ENCODE assay signal across 23 cellular contexts in the genomic region with DNA sequence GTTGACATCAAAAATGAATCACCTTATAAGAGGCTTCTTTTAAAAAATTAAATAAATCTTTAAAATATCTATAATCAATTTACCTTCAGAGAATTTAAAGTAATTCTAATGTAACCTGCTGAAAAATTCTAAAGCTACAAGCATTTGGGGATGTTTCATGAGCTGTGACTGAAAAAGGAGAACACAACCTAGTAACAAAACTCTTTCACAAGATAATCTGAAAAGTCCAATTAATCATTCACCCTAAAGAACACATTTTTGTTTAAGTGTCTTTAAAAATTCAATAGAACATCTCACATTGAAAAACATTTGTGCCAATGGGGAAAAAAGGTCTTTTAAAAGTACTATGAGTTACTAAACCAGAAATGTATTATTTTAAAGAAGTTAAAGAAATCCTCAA. TPM values are rescaled to one million over a fixed set of nuclear protein-coding genes. Genes with fewer than 3 reads are reported as not detected.
A peak's percentile ranks its signal among the peaks of the same experiment; 100 is the strongest.
DNase-seq lines count a peak whose midpoint lies in the region; ATAC-seq, FAIRE-seq and TF ChIP-seq lines count a peak whose summit lies in the region.
"Had no signal": no experiment of that assay in that cellular context is flagged by ENCODE, and none has a peak within 500 bp of the region (broad histone marks: within the 10 kb centered on the region; RNA-seq: fewer than 3 reads in every experiment).

No MANE protein-coding gene starts in this region.

- intact Hi-C loops in kidney (cut with DNase I) (no loop called here), body of pancreas (cut with DNase I) (no loop called here)

- ATAC-seq in GM18511 (IDR thresholded peaks at IDR 0.05; ENCODE audit: unreplicated experiment): peak; percentile 49
- no peak for ATAC-seq in body of pancreas
- no peak for ATAC-seq in HG03378 (IDR thresholded peaks at IDR 0.05; ENCODE audit: unreplicated experiment)

- H3K4me1 ChIP-seq in OCI-LY3 (ENCODE audit: low read length) (peaks cover 5% of the 10 kb centered on the region), kidney (ENCODE audit: control insufficient read depth in 1 of 2, insufficient read depth in 1 of 2, low read depth in 1 of 2, low read length in 2 of 2) (peaks cover 2 to 11% of the 10 kb centered on the region in 2 donors), body of pancreas (no peaks in the 10 kb centered on the region)
- H3K4me1 ChIP-seq: BE2C had no signal

- DNase-seq in kidney: no peak
- peak; percentile 60 for DNase-seq in renal cortical epithelial cell (ENCODE audit: low read depth)
- no peak for DNase-seq in mucosa of gallbladder (ENCODE audit: low spot score)
- DNase-seq in body of pancreas: no peak
- no peak for DNase-seq in COR-L47 (lab: John Stamatoyannopoulos, UW)
- DNase-seq: BE2C; Calu3; CD4-positive, alpha-beta T cell; DMS53; EL; GOT3; MM.1S; NCI-H1092; NCI-H1436 treated with DMSO at 0.1 percent for 48 hours; NCI-H2029 treated with DMSO at 0.1 percent for 48 hours; NCI-H2171; NCI-H526; PC-9 had no signal

- peaks cover 21% of the 10 kb centered on the region for H3K79me2 ChIP-seq in OCI-LY3 (ENCODE audit: low read length)

- peak overlapping the region; percentile 4; the same call in 1 of the 2 replicates for H3K4me2 ChIP-seq in OCI-LY3 (ENCODE audit: low read length)
- H3K4me2 ChIP-seq: PC-9 had no signal

- H3K9me3 ChIP-seq in OCI-LY3 (ENCODE audit: insufficient read depth, low read length) (no peaks in the 10 kb centered on the region), kidney (ENCODE audit: control insufficient read depth in 1 of 2, low read length in 2 of 2) (no peaks in the 10 kb centered on the region), body of pancreas (no peaks in the 10 kb centered on the region)
- H3K9me3 ChIP-seq: BE2C had no signal

- peaks cover 7% of the 10 kb centered on the region; the same call in 1 of the 2 replicates for H4K20me1 ChIP-seq in OCI-LY3 (ENCODE audit: insufficient read depth, low read length)

- no peak overlapping the region for H3K4me3 ChIP-seq in OCI-LY3 (ENCODE audit: low read length)
- no peak overlapping the region for H3K4me3 ChIP-seq in kidney (ENCODE audit: low read length in 2 of 2)
- no peak overlapping the region for H3K4me3 ChIP-seq in body of pancreas
- H3K4me3 ChIP-seq: PC-9 had no signal

- TF ChIP-seq CTCF in OCI-LY3 (IDR thresholded peaks at IDR 0.05; ENCODE audit: low read depth, low read length) (no peak), kidney (IDR thresholded peaks at IDR 0.05; ENCODE audit: borderline replicate concordance, extremely low read depth, insufficient read depth) (no peak), body of pancreas (IDR thresholded peaks at IDR 0.05) (no peak)

- H3K36me3 ChIP-seq in OCI-LY3 (replicated peaks; ENCODE audit: low read depth, low read length) (no peaks in the 10 kb centered on the region), kidney (ENCODE audit: control insufficient read depth in 1 of 2, insufficient read depth in 2 of 2, low read length in 2 of 2) (no peaks in the 10 kb centered on the region), body of pancreas (replicated peaks in 1 of 2; ENCODE audit: insufficient read depth in 1 of 2, low read depth in 2 of 2) (no peaks in the 10 kb centered on the region)
- H3K36me3 ChIP-seq: BE2C had no signal

- no peak for TF ChIP-seq POLR2A in body of pancreas (IDR thresholded peaks at IDR 0.05)

- H3K27me3 ChIP-seq in OCI-LY3 (ENCODE audit: low read depth, low read length) (no peaks in the 10 kb centered on the region), body of pancreas (no peaks in the 10 kb centered on the region)
- H3K27me3 ChIP-seq: BE2C had no signal

- FAIRE-seq in kidney (lab: Jason Lieb, UNC): peak; percentile 79
- FAIRE-seq: GM12891 had no signal

- H3K27ac ChIP-seq in OCI-LY3 (ENCODE audit: low read length) (no peak overlapping the region), kidney (ENCODE audit: low read depth in 2 of 2, low read length in 2 of 2) (no peak overlapping the region), body of pancreas (no peak overlapping the region)
- H3K27ac ChIP-seq: HL-60, PC-9 had no signal

- no peak overlapping the region for H2AFZ ChIP-seq in OCI-LY3 (ENCODE audit: low read depth, low read length)
- H2AFZ ChIP-seq: PC-9 had no signal

- H3K9ac ChIP-seq in OCI-LY3 (ENCODE audit: low read length) (no peak overlapping the region), kidney (ENCODE audit: low read length in 2 of 2) (no peak overlapping the region)

RNA-seq across cellular contexts. Expression of a gene that starts 22.8 kb away (rescaled TPM):
- 22.0 TPM for total RNA-seq in kidney
- polyA plus RNA-seq in kidney (ENCODE audit: insufficient read depth, low read depth, low replicate concordance): 2.6 TPM
- total RNA-seq in renal cortical epithelial cell: 8.2 and 14.0 TPM in 2 replicates
- 6.7 TPM for total RNA-seq in mucosa of gallbladder
- 1 to 10 TPM; 2.0 to 2.9 TPM for total RNA-seq in body of pancreas
